In genomic region chr12:47758834-47759690, GRCh38 we compare ENCODE assay signal across 1 cellular context.
TF ChIP-seq lines count a peak whose summit lies in the region.

TSS of gene RAPGEF3 (minus strand) at chr12:47758880. CDS start at chr12:47758556, 324 bp downstream.

TF ChIP-seq in K562, 482 proteins besides CTCF, POLR2A, EP300 and RAD21 (continues in another document):
- no peak for TF ChIP-seq ZNF398 (CRISPR knock-in tag; IDR thresholded peaks at IDR 0.05)
- TF ChIP-seq SMAD1 (IDR thresholded peaks at IDR 0.05; ENCODE audit: low read depth, low read length, partially characterized antibody): no peak
- TF ChIP-seq U2AF2 (optimal IDR thresholded peaks at IDR 0.05; ENCODE audit: low read depth, low read length): no peak
- TF ChIP-seq CC2D1A (IDR thresholded peaks at IDR 0.05): no peak
- TF ChIP-seq SIN3A (IDR thresholded peaks at IDR 0.05; ENCODE audit: borderline replicate concordance in 2 of 2, control insufficient read depth in 1 of 2, low read depth in 2 of 2, low read length in 2 of 2): peak; percentile 47 to 87; a peak in 3 of 4 replicates
- TF ChIP-seq ZKSCAN3 (CRISPR knock-in tag; IDR thresholded peaks at IDR 0.05): no peak
- no peak for TF ChIP-seq POLR3G (IDR thresholded peaks at IDR 0.05; ENCODE audit: extremely low read depth, insufficient read length, insufficient replicate concordance)
- peak; percentile 90 for TF ChIP-seq MYC (IDR thresholded peaks at IDR 0.05; ENCODE audit: low read depth, low read length)
- peak; percentile 74; the same call in 1 of the 2 replicates for TF ChIP-seq MYC (CRISPR knock-in tag; IDR thresholded peaks at IDR 0.05; ENCODE audit: borderline replicate concordance, low read depth)
- TF ChIP-seq MECOM (CRISPR knock-in tag; IDR thresholded peaks at IDR 0.05): no peak
- TF ChIP-seq HDAC8 (tag; IDR thresholded peaks at IDR 0.05): no peak
- TF ChIP-seq OTX1 (CRISPR knock-in tag; IDR thresholded peaks at IDR 0.05): no peak
- TF ChIP-seq RBM39 (optimal IDR thresholded peaks at IDR 0.05; ENCODE audit: low read depth, low read length): peak; percentile 38
- TF ChIP-seq ZNF655 (CRISPR knock-in tag; IDR thresholded peaks at IDR 0.05): no peak
- TF ChIP-seq ELK3 (CRISPR knock-in tag; IDR thresholded peaks at IDR 0.05): no peak
- TF ChIP-seq RHOXF2B (CRISPR knock-in tag; conservative IDR thresholded peaks at IDR 0.05): no peak
- TF ChIP-seq TCFL5 (CRISPR knock-in tag; conservative IDR thresholded peaks at IDR 0.05): no peak
- peak; percentile 100 for TF ChIP-seq MNT (conservative IDR thresholded peaks at IDR 0.05)
- no peak; the same call in 1 of the 2 replicates for TF ChIP-seq FOXM1 (IDR thresholded peaks at IDR 0.05; ENCODE audit: low read depth)
- no peak for TF ChIP-seq FOXM1 (CRISPR knock-in tag; IDR thresholded peaks at IDR 0.05; ENCODE audit: low read depth)
- no peak for TF ChIP-seq POLR3A (IDR thresholded peaks at IDR 0.05; ENCODE audit: borderline replicate concordance, extremely low read depth, insufficient read depth, insufficient read length)
- no peak for TF ChIP-seq CCNT2 (IDR thresholded peaks at IDR 0.05; ENCODE audit: borderline replicate concordance, extremely low read depth, insufficient read length, low read depth, low read length)
- no peak for TF ChIP-seq PPARD (CRISPR knock-in tag; IDR thresholded peaks at IDR 0.05)
- no peak for TF ChIP-seq HDAC6 (IDR thresholded peaks at IDR 0.05; ENCODE audit: low read depth, low read length)
- TF ChIP-seq NFE2L1 (tag; IDR thresholded peaks at IDR 0.05; ENCODE audit: borderline replicate concordance, low read depth): no peak
- TF ChIP-seq POLR2H (tag; IDR thresholded peaks at IDR 0.05; ENCODE audit: low read depth): no peak
- no peak for TF ChIP-seq ZNF354B (CRISPR knock-in tag; IDR thresholded peaks at IDR 0.05)
- TF ChIP-seq ZBTB33 (CRISPR knock-in tag; IDR thresholded peaks at IDR 0.05): 0 out of 2 replicates have a peak, but pooled peaks have one; percentile 25
- TF ChIP-seq DMBX1 (CRISPR knock-in tag; IDR thresholded peaks at IDR 0.05; ENCODE audit: borderline replicate concordance): no peak
- TF ChIP-seq ZNF41 (CRISPR knock-in tag; conservative IDR thresholded peaks at IDR 0.05): no peak
- TF ChIP-seq ATF3 (IDR thresholded peaks at IDR 0.05): peak; percentile 90
- peak; percentile 70; the same call in 1 of the 2 replicates for TF ChIP-seq ATF3 (CRISPR knock-in tag; conservative IDR thresholded peaks at IDR 0.05)
- TF ChIP-seq SNIP1 (IDR thresholded peaks at IDR 0.05; ENCODE audit: low read depth): no peak
- no peak for TF ChIP-seq ZNF444 (CRISPR knock-in tag; IDR thresholded peaks at IDR 0.05)
- TF ChIP-seq GATAD2A (IDR thresholded peaks at IDR 0.05): no peak
- TF ChIP-seq FOXJ3 (CRISPR knock-in tag; IDR thresholded peaks at IDR 0.05): no peak
- no peak for TF ChIP-seq RFX5 (IDR thresholded peaks at IDR 0.05; ENCODE audit: low read depth, low read length)
- TF ChIP-seq ZNF592 (IDR thresholded peaks at IDR 0.05): peak; percentile 18; the same call in 1 of the 2 replicates
- TF ChIP-seq ETV5 (CRISPR knock-in tag; IDR thresholded peaks at IDR 0.05; ENCODE audit: low read depth): no peak
- TF ChIP-seq ZNF184 (CRISPR knock-in tag; IDR thresholded peaks at IDR 0.05): no peak
- no peak for TF ChIP-seq HMG20A (CRISPR knock-in tag; conservative IDR thresholded peaks at IDR 0.05)
- TF ChIP-seq ZNF785 (CRISPR knock-in tag; IDR thresholded peaks at IDR 0.05): no peak
- TF ChIP-seq CCAR2 (IDR thresholded peaks at IDR 0.05; ENCODE audit: low read depth, low read length): no peak
- TF ChIP-seq THRA (IDR thresholded peaks at IDR 0.05): no peak
- no peak for TF ChIP-seq ATF6 (CRISPR knock-in tag; IDR thresholded peaks at IDR 0.05)
- TF ChIP-seq ZNF263 (CRISPR knock-in tag; IDR thresholded peaks at IDR 0.05; ENCODE audit: borderline replicate concordance): 0 out of 2 replicates have a peak, but pooled peaks have one; percentile 51
- TF ChIP-seq MTA1 (IDR thresholded peaks at IDR 0.05; ENCODE audit: borderline replicate concordance): no peak
- TF ChIP-seq TFAM (CRISPR knock-in tag; conservative IDR thresholded peaks at IDR 0.05): no peak
- no peak for TF ChIP-seq MXD1 (CRISPR knock-in tag; IDR thresholded peaks at IDR 0.05; ENCODE audit: borderline replicate concordance, poor library complexity, severe bottlenecking)
- no peak for TF ChIP-seq TCF15 (CRISPR knock-in tag; IDR thresholded peaks at IDR 0.05)
- no peak for TF ChIP-seq ZNF507 (tag; conservative IDR thresholded peaks at IDR 0.05)
- TF ChIP-seq NCOR1 (IDR thresholded peaks at IDR 0.05): no peak
- TF ChIP-seq KAT8 (IDR thresholded peaks at IDR 0.05; ENCODE audit: low read depth): no peak
- TF ChIP-seq CXXC5 (CRISPR knock-in tag; IDR thresholded peaks at IDR 0.05): peak; percentile 52; the same call in 1 of the 2 replicates
